3 cellular contexts compared by ENCODE assay signal in the genomic region with DNA sequence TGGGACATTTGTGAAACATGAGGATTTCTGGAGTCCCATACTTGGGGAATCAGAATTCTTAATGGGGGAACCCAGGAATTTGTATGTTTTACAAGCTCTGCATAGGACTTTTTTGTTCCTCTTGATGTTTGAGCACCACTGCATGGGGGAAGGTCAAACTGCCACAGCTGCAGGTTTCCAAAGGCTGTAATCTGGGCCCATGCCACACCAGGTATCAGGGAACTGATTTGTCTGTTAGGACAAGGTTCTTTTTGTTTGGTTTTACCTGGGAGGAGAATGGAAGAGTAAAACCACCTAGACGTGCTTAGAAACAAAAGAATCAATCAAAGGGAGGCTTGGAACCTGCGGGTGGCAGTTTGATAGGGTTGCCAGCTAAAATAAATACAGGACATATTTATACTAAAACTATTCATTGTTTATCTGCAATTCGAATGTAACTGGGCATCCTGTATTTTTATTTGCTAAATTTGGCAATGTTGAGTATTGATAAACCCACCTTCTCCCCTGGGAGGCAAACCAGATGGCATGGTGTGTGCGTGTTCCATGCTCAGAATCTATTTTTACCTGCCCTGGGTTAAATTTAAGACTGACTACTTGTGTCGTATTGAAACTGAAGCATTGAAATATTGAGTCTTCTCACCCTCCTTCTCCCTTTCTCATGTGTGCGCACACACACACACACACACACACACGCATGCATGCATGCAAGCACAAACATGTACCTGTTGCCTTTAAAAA.
TF ChIP-seq lines count a peak whose summit lies in the region.

No MANE protein-coding gene starts in this region.

TF ChIP-seq in A549, 52 proteins besides CTCF, POLR2A, EP300 and RAD21 (continued from another document):
- no peak for TF ChIP-seq BCL3 (IDR thresholded peaks at IDR 0.05)
- no peak for TF ChIP-seq MAFK (IDR thresholded peaks at IDR 0.05; ENCODE audit: partially characterized antibody)
- no peak for TF ChIP-seq CEBPB (IDR thresholded peaks at IDR 0.05)
- no peak for TF ChIP-seq ZFP36 (IDR thresholded peaks at IDR 0.05; ENCODE audit: borderline replicate concordance, partially characterized antibody)
- TF ChIP-seq MAZ (IDR thresholded peaks at IDR 0.05; ENCODE audit: borderline replicate concordance, low read depth, low read length), result no peak
- no peak for TF ChIP-seq NFE2L2 (conservative IDR thresholded peaks at IDR 0.05; ENCODE audit: low read length)
- TF ChIP-seq USF2 (IDR thresholded peaks at IDR 0.05), result no peak
- TF ChIP-seq FOXS1 (CRISPR knock-in tag; IDR thresholded peaks at IDR 0.05), result no peak
- TF ChIP-seq, protein P1, sequence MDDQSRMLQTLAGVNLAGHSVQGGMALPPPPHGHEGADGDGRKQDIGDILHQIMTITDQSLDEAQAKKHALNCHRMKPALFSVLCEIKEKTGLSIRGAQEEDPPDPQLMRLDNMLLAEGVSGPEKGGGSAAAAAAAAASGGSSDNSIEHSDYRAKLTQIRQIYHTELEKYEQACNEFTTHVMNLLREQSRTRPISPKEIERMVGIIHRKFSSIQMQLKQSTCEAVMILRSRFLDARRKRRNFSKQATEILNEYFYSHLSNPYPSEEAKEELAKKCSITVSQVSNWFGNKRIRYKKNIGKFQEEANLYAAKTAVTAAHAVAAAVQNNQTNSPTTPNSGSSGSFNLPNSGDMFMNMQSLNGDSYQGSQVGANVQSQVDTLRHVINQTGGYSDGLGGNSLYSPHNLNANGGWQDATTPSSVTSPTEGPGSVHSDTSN (IDR thresholded peaks at IDR 0.05), result no peak
- TF ChIP-seq, protein P2, sequence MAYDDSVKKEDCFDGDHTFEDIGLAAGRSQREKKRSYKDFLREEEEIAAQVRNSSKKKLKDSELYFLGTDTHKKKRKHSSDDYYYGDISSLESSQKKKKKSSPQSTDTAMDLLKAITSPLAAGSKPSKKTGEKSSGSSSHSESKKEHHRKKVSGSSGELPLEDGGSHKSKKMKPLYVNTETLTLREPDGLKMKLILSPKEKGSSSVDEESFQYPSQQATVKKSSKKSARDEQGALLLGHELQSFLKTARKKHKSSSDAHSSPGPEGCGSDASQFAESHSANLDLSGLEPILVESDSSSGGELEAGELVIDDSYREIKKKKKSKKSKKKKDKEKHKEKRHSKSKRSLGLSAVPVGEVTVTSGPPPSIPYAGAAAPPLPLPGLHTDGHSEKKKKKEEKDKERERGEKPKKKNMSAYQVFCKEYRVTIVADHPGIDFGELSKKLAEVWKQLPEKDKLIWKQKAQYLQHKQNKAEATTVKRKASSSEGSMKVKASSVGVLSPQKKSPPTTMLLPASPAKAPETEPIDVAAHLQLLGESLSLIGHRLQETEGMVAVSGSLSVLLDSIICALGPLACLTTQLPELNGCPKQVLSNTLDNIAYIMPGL (CRISPR knock-in tag; IDR thresholded peaks at IDR 0.05; ENCODE audit: borderline replicate concordance), result no peak
- no peak for TF ChIP-seq EHMT2 (IDR thresholded peaks at IDR 0.05; ENCODE audit: low read depth)
- no peak for TF ChIP-seq CBX8 (IDR thresholded peaks at IDR 0.05)
- no peak for TF ChIP-seq MYC (IDR thresholded peaks at IDR 0.05; ENCODE audit: borderline replicate concordance, low read length)
- no peak for TF ChIP-seq JUN (IDR thresholded peaks at IDR 0.05)
- TF ChIP-seq ZNF302 (CRISPR knock-in tag; IDR thresholded peaks at IDR 0.05), result no peak

TF ChIP-seq in GM23338, 12 proteins besides CTCF, POLR2A, EP300 and RAD21 (continues in another document):
- TF ChIP-seq, protein P3, sequence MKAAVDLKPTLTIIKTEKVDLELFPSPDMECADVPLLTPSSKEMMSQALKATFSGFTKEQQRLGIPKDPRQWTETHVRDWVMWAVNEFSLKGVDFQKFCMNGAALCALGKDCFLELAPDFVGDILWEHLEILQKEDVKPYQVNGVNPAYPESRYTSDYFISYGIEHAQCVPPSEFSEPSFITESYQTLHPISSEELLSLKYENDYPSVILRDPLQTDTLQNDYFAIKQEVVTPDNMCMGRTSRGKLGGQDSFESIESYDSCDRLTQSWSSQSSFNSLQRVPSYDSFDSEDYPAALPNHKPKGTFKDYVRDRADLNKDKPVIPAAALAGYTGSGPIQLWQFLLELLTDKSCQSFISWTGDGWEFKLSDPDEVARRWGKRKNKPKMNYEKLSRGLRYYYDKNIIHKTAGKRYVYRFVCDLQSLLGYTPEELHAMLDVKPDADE (IDR thresholded peaks at IDR 0.05), result no peak
- TF ChIP-seq CREB1 (CRISPR knock-in tag; IDR thresholded peaks at IDR 0.05; ENCODE audit: low read depth) (no peak), ZNF462 (CRISPR knock-in tag; IDR thresholded peaks at IDR 0.05) (no peak), JUNB (IDR thresholded peaks at IDR 0.05; ENCODE audit: unreplicated experiment) (no peak), ZNF114 (CRISPR knock-in tag; IDR thresholded peaks at IDR 0.05) (no peak), POLR2AphosphoS5 (IDR thresholded peaks at IDR 0.05; ENCODE audit: low read depth) (no peak), NANOG (IDR thresholded peaks at IDR 0.05; ENCODE audit: borderline replicate concordance) (no peak), STAT1 (IDR thresholded peaks at IDR 0.05; ENCODE audit: unreplicated experiment) (no peak), EZH2phosphoT487 (IDR thresholded peaks at IDR 0.05; ENCODE audit: unreplicated experiment) (no peak), ZNF331 (CRISPR knock-in tag; IDR thresholded peaks at IDR 0.05; ENCODE audit: low read depth) (no peak)

TF ChIP-seq in SK-N-SH, 30 proteins besides CTCF, POLR2A, EP300 and RAD21 (continued from another document):
- TF ChIP-seq FOXJ3 (CRISPR knock-in tag; IDR thresholded peaks at IDR 0.05), result no peak
- no peak for TF ChIP-seq SMC3 (IDR thresholded peaks at IDR 0.05; ENCODE audit: low read depth, low read length)
- TF ChIP-seq ELF1 (IDR thresholded peaks at IDR 0.05), result no peak
